In genomic region chr4:70152088-70152487, GRCh38 we compare ENCODE assay signal across 30 cellular contexts.
"Had no signal": no experiment of that assay in that cellular context is flagged by ENCODE, and none has a peak within 500 bp of the region (broad histone marks: within the 10 kb centered on the region; RNA-seq: fewer than 3 reads in every experiment).

No MANE protein-coding gene starts in this region.

- H3K4me1 ChIP-seq: adrenal gland, ascending aorta, body of pancreas, breast epithelium had no signal

- H3K27ac ChIP-seq: adrenal gland, ascending aorta, body of pancreas, brain microvascular endothelial cell, breast epithelium, cardiac muscle cell had no signal

- H3K9me3 ChIP-seq: adrenal gland, ascending aorta, body of pancreas, breast epithelium had no signal

- H3K36me3 ChIP-seq: adrenal gland, ascending aorta, brain microvascular endothelial cell, breast epithelium, cardiac muscle cell had no signal

- H3K4me3 ChIP-seq: adrenal gland, ascending aorta, body of pancreas, breast epithelium, cardiac muscle cell had no signal

- DNase-seq: activated effector memory CD4-positive, alpha-beta T cell treated with anti-CD3 and anti-CD28 coated beads, Interleukin-2, amount 50 U/mL, for 16 hours; activated effector memory CD4-positive, alpha-beta T cell treated with Interleukin-2 at 50 U/mL for 16 hours; activated gamma-delta T cell; activated gamma-delta T cell treated with Interleukin-2 at 50 U/mL for 16 hours; activated naive CD4-positive, alpha-beta T cell; activated naive CD4-positive, alpha-beta T cell treated with anti-CD3 and anti-CD28 coated beads for 36 hours; activated naive CD4-positive, alpha-beta T cell treated with anti-CD3 and anti-CD28 coated beads, Interleukin-2, amount 10 ng/mL, durations not matched to agents 7 days and 5 days; activated naive CD4-positive, alpha-beta T cell treated with anti-CD3 and anti-CD28 coated beads, Interleukin-2, amount 50 U/mL, for 16 hours; activated naive CD4-positive, alpha-beta T cell treated with Interleukin-2 at 50 U/mL for 16 hours; activated naive CD8-positive, alpha-beta T cell treated with anti-CD3 and anti-CD28 coated beads for 36 hours; activated naive CD8-positive, alpha-beta T cell treated with anti-CD3 and anti-CD28 coated beads, Interleukin-2, amount 10 ng/mL, durations not matched to agents 7 days and 5 days; activated naive CD8-positive, alpha-beta T cell treated with anti-CD3 and anti-CD28 coated beads, Interleukin-2, amount 50 U/mL, for 24 hours; activated T-cell treated with anti-CD3 and anti-CD28 coated beads, Interleukin-2, amount 50 U/mL, for 1 hour; activated T-cell treated with anti-CD3 and anti-CD28 coated beads, Interleukin-2, amount 50 U/mL, for 24 hours; activated T-cell treated with anti-CD3 and anti-CD28 coated beads, Interleukin-2, amount 50 U/mL, for 4 hours; activated T-cell treated with anti-CD3 and anti-CD28 coated beads, Interleukin-2, amount 50 U/mL, for 48 hours; activated T-cell treated with anti-CD3 and anti-CD28 coated beads, Interleukin-2, amount 50 U/mL, for 72 hours; adrenal gland; amniotic stem cell; amygdala; anterior cingulate cortex; aorta; body of pancreas; brain microvascular endothelial cell; caudate nucleus; central memory CD4-positive, alpha-beta T cell; cerebellar nuclear complex had no signal
